In the genomic region with DNA sequence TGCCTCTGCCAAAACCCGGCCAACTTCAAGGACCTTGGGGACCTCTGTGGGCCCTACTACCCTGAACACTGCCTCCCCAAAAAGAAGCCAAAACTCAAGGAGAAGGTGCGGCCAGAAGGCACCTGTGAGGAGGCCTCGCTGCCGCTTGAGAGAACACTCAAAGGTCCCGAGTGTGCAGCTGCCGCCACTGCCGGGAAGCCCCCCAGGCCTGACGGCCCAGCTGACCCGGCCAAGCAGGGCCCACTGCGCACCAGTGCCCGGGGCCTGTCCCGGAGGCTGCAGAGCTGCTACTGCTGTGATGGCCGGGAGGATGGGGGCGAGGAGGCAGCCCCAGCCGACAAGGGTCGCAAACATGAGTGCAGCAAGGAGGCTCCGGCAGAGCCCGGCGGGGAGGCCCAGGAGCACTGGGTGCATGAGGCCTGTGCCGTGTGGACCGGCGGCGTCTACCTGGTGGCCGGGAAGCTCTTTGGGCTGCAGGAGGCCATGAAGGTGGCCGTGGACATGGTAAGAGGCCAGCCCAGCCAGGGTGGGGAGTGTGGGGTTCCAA, we compare ENCODE assay signal across 30 cellular contexts.
"Had no signal": no experiment of that assay in that cellular context is flagged by ENCODE, and none has a peak within 500 bp of the region (broad histone marks: within the 10 kb centered on the region; RNA-seq: fewer than 3 reads in every experiment).

No MANE protein-coding gene starts in this region.

- H3K4me2 ChIP-seq: smooth muscle cell had no signal

- FAIRE-seq: endometrium, islet of Langerhans, pancreas, urothelium cell line had no signal

- H3K4me3 ChIP-seq: esophagus squamous epithelium, heart right ventricle, left lung, pancreas, smooth muscle cell, testis, tibial artery, upper lobe of left lung had no signal

- ATAC-seq: effector memory CD8-positive, alpha-beta T cell; left lung; naive thymus-derived CD4-positive, alpha-beta T cell; pancreas; sciatic nerve had no signal

- H3K9me3 ChIP-seq: esophagus squamous epithelium, heart right ventricle, left lung, pancreas, testis, tibial artery, upper lobe of left lung had no signal

- H3K4me3 Mint-ChIP-seq: effector memory CD8-positive, alpha-beta T cell; nephron had no signal

- H3K27me3 Mint-ChIP-seq: effector memory CD8-positive, alpha-beta T cell; naive thymus-derived CD4-positive, alpha-beta T cell; progenitor cell of endocrine pancreas had no signal

- H3K27ac ChIP-seq: left lung, pancreas, testis, tibial artery, upper lobe of left lung had no signal

- DNase-seq: cortex of kidney; effector memory CD8-positive, alpha-beta T cell; erythroblast; esophagus squamous epithelium; foreskin melanocyte; glutamatergic neuron; heart right ventricle; hippocampal formation; left cardiac atrium; left lung; mesendoderm; midbrain; naive thymus-derived CD4-positive, alpha-beta T cell; occipital lobe; stimulated activated CD4-positive, alpha-beta T cell treated with anti-CD3 and anti-CD28 coated beads, Interleukin-12 subunit alpha, Interleukin-12 subunit beta, amount 100 ng/mL, for 4 hours; stimulated activated CD4-positive, alpha-beta T cell treated with anti-CD3 and anti-CD28 coated beads, Interleukin-1b, Interleukin-23, amount 100 ng/mL, for 48 hours; stimulated activated CD4-positive, alpha-beta T cell treated with anti-CD3 and anti-CD28 coated beads, Interleukin-4, amount 100 ng/mL, for 1 hour; stimulated activated CD8-positive, alpha-beta memory T cell treated with anti-CD3 and anti-CD28 coated beads, Interleukin-4, amount 100 ng/mL, for 48 hours; substantia nigra; testis; tibial artery had no signal

- H3K9me3 Mint-ChIP-seq: effector memory CD8-positive, alpha-beta T cell; nephron had no signal

- H3K27ac Mint-ChIP-seq: nephron, progenitor cell of endocrine pancreas had no signal

- H3K4me1 ChIP-seq: pancreas had no signal

- H3K27me3 ChIP-seq: esophagus squamous epithelium, heart right ventricle, left lung, pancreas, testis, tibial artery, upper lobe of left lung had no signal
